In the genomic region with DNA sequence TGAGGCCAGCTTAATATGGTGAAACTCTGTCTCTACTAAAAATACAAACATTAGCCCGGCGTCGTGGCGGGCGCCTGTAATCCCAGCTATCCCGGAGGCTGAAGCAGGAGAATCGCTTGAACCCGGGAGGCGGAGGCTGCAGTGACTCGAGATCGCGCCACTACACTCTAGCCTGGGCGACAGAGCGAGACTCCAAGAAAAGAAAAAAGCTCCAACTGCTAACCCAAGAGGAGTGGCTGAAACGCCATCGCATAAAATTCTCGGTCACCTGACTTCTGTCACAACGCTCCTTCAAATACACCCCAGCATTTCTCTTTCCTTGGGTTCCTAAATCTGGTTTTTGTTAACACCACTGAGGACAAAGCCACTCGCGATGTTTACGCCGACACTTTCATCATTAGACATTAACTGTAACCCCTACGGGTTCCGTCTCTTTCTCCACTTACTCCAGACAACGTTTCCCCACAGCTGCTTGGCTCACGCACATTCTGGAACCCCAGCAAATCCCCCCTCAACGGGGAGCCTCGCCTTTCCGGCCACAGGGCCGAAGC, we compare ENCODE assay signal across 1 cellular context.
TF ChIP-seq lines count a peak whose summit lies in the region.

No MANE protein-coding gene starts in this region.

TF ChIP-seq in WTC11, 78 proteins besides CTCF, POLR2A, EP300 and RAD21:
- TF ChIP-seq NFE2L1 (CRISPR knock-in tag; IDR thresholded peaks at IDR 0.05) (no peak), ZNF263 (CRISPR knock-in tag; IDR thresholded peaks at IDR 0.05; ENCODE audit: low read depth) (no peak), KAT7 (CRISPR knock-in tag; IDR thresholded peaks at IDR 0.05; ENCODE audit: borderline replicate concordance) (no peak), GTF2I (CRISPR knock-in tag; conservative IDR thresholded peaks at IDR 0.05) (no peak), SMAD4 (CRISPR knock-in tag; IDR thresholded peaks at IDR 0.05) (no peak), NR2C2 (CRISPR knock-in tag; IDR thresholded peaks at IDR 0.05) (no peak), TCF7 (CRISPR knock-in tag; IDR thresholded peaks at IDR 0.05; ENCODE audit: low read depth) (no peak), ETV6 (CRISPR knock-in tag; IDR thresholded peaks at IDR 0.05) (no peak), ZNF232 (CRISPR knock-in tag; IDR thresholded peaks at IDR 0.05) (no peak)
- TF ChIP-seq, protein P1, sequence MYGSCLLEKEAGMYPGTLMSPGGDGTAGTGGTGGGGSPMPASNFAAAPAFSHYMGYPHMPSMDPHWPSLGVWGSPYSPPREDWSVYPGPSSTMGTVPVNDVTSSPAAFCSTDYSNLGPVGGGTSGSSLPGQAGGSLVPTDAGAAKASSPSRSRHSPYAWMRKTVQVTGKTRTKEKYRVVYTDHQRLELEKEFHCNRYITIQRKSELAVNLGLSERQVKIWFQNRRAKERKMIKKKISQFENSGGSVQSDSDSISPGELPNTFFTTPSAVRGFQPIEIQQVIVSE (CRISPR knock-in tag; IDR thresholded peaks at IDR 0.05; ENCODE audit: borderline replicate concordance), result no peak
- TF ChIP-seq, protein P2, sequence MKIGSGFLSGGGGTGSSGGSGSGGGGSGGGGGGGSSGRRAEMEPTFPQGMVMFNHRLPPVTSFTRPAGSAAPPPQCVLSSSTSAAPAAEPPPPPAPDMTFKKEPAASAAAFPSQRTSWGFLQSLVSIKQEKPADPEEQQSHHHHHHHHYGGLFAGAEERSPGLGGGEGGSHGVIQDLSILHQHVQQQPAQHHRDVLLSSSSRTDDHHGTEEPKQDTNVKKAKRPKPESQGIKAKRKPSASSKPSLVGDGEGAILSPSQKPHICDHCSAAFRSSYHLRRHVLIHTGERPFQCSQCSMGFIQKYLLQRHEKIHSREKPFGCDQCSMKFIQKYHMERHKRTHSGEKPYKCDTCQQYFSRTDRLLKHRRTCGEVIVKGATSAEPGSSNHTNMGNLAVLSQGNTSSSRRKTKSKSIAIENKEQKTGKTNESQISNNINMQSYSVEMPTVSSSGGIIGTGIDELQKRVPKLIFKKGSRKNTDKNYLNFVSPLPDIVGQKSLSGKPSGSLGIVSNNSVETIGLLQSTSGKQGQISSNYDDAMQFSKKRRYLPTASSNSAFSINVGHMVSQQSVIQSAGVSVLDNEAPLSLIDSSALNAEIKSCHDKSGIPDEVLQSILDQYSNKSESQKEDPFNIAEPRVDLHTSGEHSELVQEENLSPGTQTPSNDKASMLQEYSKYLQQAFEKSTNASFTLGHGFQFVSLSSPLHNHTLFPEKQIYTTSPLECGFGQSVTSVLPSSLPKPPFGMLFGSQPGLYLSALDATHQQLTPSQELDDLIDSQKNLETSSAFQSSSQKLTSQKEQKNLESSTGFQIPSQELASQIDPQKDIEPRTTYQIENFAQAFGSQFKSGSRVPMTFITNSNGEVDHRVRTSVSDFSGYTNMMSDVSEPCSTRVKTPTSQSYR (CRISPR knock-in tag; IDR thresholded peaks at IDR 0.05), result no peak
- TF ChIP-seq, protein P3, sequence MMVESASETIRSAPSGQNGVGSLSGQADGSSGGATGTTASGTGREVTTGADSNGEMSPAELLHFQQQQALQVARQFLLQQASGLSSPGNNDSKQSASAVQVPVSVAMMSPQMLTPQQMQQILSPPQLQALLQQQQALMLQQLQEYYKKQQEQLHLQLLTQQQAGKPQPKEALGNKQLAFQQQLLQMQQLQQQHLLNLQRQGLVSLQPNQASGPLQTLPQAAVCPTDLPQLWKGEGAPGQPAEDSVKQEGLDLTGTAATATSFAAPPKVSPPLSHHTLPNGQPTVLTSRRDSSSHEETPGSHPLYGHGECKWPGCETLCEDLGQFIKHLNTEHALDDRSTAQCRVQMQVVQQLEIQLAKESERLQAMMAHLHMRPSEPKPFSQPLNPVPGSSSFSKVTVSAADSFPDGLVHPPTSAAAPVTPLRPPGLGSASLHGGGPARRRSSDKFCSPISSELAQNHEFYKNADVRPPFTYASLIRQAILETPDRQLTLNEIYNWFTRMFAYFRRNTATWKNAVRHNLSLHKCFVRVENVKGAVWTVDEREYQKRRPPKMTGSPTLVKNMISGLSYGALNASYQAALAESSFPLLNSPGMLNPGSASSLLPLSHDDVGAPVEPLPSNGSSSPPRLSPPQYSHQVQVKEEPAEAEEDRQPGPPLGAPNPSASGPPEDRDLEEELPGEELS (CRISPR knock-in tag; IDR thresholded peaks at IDR 0.05), result no peak
- TF ChIP-seq, protein P4, sequence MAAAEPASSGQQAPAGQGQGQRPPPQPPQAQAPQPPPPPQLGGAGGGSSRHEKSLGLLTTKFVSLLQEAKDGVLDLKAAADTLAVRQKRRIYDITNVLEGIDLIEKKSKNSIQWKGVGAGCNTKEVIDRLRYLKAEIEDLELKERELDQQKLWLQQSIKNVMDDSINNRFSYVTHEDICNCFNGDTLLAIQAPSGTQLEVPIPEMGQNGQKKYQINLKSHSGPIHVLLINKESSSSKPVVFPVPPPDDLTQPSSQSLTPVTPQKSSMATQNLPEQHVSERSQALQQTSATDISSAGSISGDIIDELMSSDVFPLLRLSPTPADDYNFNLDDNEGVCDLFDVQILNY (CRISPR knock-in tag; IDR thresholded peaks at IDR 0.05), result no peak
